ENCODE assay signal across 1 cellular context in the genomic region with DNA sequence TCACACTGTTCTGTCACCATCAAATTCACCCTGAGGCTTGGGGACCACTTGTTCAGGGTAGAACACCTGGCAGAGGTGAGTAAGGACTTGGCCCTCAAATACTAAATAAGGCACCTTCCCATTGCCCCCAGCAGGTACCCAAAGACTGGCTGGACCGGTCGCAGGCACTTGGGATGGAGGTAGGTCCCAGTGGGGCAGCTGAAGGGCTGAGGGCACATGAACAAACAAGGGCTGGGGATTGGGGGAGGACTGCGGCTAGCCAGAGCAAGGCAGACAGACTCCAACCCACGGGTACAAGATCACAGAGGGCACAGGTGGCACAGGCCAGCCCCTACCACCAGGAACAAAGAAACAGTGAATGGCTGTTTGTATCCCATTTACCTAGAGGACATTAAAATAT.
TF ChIP-seq lines count a peak whose summit lies in the region.

No MANE protein-coding gene starts in this region.

TF ChIP-seq in GM12878, 131 proteins besides CTCF, POLR2A, EP300 and RAD21:
- TF ChIP-seq, protein P1, sequence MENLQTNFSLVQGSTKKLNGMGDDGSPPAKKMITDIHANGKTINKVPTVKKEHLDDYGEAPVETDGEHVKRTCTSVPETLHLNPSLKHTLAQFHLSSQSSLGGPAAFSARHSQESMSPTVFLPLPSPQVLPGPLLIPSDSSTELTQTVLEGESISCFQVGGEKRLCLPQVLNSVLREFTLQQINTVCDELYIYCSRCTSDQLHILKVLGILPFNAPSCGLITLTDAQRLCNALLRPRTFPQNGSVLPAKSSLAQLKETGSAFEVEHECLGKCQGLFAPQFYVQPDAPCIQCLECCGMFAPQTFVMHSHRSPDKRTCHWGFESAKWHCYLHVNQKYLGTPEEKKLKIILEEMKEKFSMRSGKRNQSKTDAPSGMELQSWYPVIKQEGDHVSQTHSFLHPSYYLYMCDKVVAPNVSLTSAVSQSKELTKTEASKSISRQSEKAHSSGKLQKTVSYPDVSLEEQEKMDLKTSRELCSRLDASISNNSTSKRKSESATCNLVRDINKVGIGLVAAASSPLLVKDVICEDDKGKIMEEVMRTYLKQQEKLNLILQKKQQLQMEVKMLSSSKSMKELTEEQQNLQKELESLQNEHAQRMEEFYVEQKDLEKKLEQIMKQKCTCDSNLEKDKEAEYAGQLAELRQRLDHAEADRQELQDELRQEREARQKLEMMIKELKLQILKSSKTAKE (IDR thresholded peaks at IDR 0.05; ENCODE audit: low read depth, poor library complexity, severe bottlenecking), result no peak
- no peak for TF ChIP-seq SMC3 (IDR thresholded peaks at IDR 0.05; ENCODE audit: borderline replicate concordance, low read length)
- TF ChIP-seq KAT2A (conservative IDR thresholded peaks at IDR 0.05; ENCODE audit: control insufficient read depth, low read depth, low read length), result no peak
- no peak for TF ChIP-seq CREB1 (IDR thresholded peaks at IDR 0.05; ENCODE audit: low read depth)
- TF ChIP-seq, protein P2, sequence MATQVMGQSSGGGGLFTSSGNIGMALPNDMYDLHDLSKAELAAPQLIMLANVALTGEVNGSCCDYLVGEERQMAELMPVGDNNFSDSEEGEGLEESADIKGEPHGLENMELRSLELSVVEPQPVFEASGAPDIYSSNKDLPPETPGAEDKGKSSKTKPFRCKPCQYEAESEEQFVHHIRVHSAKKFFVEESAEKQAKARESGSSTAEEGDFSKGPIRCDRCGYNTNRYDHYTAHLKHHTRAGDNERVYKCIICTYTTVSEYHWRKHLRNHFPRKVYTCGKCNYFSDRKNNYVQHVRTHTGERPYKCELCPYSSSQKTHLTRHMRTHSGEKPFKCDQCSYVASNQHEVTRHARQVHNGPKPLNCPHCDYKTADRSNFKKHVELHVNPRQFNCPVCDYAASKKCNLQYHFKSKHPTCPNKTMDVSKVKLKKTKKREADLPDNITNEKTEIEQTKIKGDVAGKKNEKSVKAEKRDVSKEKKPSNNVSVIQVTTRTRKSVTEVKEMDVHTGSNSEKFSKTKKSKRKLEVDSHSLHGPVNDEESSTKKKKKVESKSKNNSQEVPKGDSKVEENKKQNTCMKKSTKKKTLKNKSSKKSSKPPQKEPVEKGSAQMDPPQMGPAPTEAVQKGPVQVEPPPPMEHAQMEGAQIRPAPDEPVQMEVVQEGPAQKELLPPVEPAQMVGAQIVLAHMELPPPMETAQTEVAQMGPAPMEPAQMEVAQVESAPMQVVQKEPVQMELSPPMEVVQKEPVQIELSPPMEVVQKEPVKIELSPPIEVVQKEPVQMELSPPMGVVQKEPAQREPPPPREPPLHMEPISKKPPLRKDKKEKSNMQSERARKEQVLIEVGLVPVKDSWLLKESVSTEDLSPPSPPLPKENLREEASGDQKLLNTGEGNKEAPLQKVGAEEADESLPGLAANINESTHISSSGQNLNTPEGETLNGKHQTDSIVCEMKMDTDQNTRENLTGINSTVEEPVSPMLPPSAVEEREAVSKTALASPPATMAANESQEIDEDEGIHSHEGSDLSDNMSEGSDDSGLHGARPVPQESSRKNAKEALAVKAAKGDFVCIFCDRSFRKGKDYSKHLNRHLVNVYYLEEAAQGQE (IDR thresholded peaks at IDR 0.05; ENCODE audit: low read depth, low read length), result no peak
- no peak for TF ChIP-seq SPI1 (IDR thresholded peaks at IDR 0.05; ENCODE audit: borderline replicate concordance, insufficient read depth, low read depth, low read length)
- TF ChIP-seq KLF5 (IDR thresholded peaks at IDR 0.05; ENCODE audit: partially characterized antibody), result no peak
- no peak for TF ChIP-seq BMI1 (IDR thresholded peaks at IDR 0.05; ENCODE audit: borderline replicate concordance)
- TF ChIP-seq ZNF622 (IDR thresholded peaks at IDR 0.05), result no peak
- no peak for TF ChIP-seq GABPA (IDR thresholded peaks at IDR 0.05; ENCODE audit: low read depth)
- no peak for TF ChIP-seq MEF2B (IDR thresholded peaks at IDR 0.05; ENCODE audit: partially characterized antibody, poor library complexity, severe bottlenecking)
